Comparison of ENCODE assay signal across 18 cellular contexts in genomic region chr2:151845884-151846283, GRCh38. TPM values are rescaled to one million over a fixed set of nuclear protein-coding genes. Genes with fewer than 3 reads are reported as not detected.
DNase-seq lines count a peak whose midpoint lies in the region; ATAC-seq lines count a peak whose summit lies in the region.
"Had no signal": no experiment of that assay in that cellular context is flagged by ENCODE, and none has a peak within 500 bp of the region (broad histone marks: within the 10 kb centered on the region; RNA-seq: fewer than 3 reads in every experiment).

No MANE protein-coding gene starts in this region.

- H3K4me1 Mint-ChIP-seq in immature natural killer cell, result no peaks in the 10 kb centered on the region

- no peak for DNase-seq in immature natural killer cell
- no peak for DNase-seq in NCI-H1694 (lab: John Stamatoyannopoulos, UW)
- DNase-seq in NCI-H2196 treated with DMSO at 0.1 percent for 48 hours (lab: John Stamatoyannopoulos, UW; ENCODE audit: unreplicated experiment), result no peak
- no peak for DNase-seq in NOMO-1 treated with DMSO at 0.1 percent for 48 hours (lab: John Stamatoyannopoulos, UW; ENCODE audit: unreplicated experiment)
- DNase-seq: activated CD4-positive, alpha-beta T cell treated with anti-CD3 and anti-CD28 coated beads for 36 hours; effector CD8-positive, alpha-beta T cell; GF-D8; NCI-H2227 treated with DMSO at 0.1 percent for 48 hours; stimulated activated CD4-positive, alpha-beta T cell treated with anti-CD3 and anti-CD28 coated beads, Interleukin-15, amount 100 ng/mL, for 24 hours; substantia nigra; T1000 had no signal

- ATAC-seq in GM18867 (IDR thresholded peaks at IDR 0.05; ENCODE audit: unreplicated experiment) (peak; percentile 72), GM21447 (IDR thresholded peaks at IDR 0.05; ENCODE audit: unreplicated experiment) (peak; percentile 54), HG02938 (IDR thresholded peaks at IDR 0.05; ENCODE audit: unreplicated experiment) (peak; percentile 68), HG03575 (IDR thresholded peaks at IDR 0.05; ENCODE audit: extremely low read depth, insufficient number of reproducible peaks, low FRiP score, unreplicated experiment) (peak; percentile 33)
- ATAC-seq: activated CD4-positive, alpha-beta T cell treated with anti-CD3 and anti-CD28 coated beads for 36 hours; HCT116; left lobe of liver had no signal

- no peak overlapping the region for H3K4me3 Mint-ChIP-seq in immature natural killer cell
- H3K4me3 Mint-ChIP-seq: activated CD4-positive, alpha-beta T cell treated with anti-CD3 and anti-CD28 coated beads for 36 hours; activated naive CD8-positive, alpha-beta T cell had no signal

- H3K9me3 Mint-ChIP-seq in immature natural killer cell, result no peaks in the 10 kb centered on the region

- peaks cover 0 to 9% (median 3%) of the 10 kb centered on the region in 3 donors for H3K27me3 Mint-ChIP-seq in immature natural killer cell (ENCODE audit: low read depth in 3 of 3)

- no peaks in the 10 kb centered on the region for H3K36me3 Mint-ChIP-seq in immature natural killer cell
- H3K36me3 Mint-ChIP-seq: activated naive CD8-positive, alpha-beta T cell had no signal

- H3K27ac Mint-ChIP-seq in immature natural killer cell, result no peak overlapping the region
- H3K27ac Mint-ChIP-seq: activated CD4-positive, alpha-beta T cell treated with anti-CD3 and anti-CD28 coated beads for 36 hours; activated naive CD8-positive, alpha-beta T cell had no signal

RNA-seq across cellular contexts. Expression of gene ARL5A, which starts 17.7 kb away (rescaled TPM):
- 100 to 1,000 TPM in 1 of 3 donors, 10 to 100 TPM in 2; 55.4 to 143 (median 82.1) TPM for polyA plus RNA-seq in immature natural killer cell
